8 cellular contexts compared by ENCODE assay signal in genomic region chr16:51152691-51153261, GRCh38. TPM values are rescaled to one million over a fixed set of nuclear protein-coding genes. Genes with fewer than 3 reads are reported as not detected.
DNase-seq lines count a peak whose midpoint lies in the region; TF ChIP-seq lines count a peak whose summit lies in the region.

No MANE protein-coding gene starts in this region.

- H3K4me3 ChIP-seq in AG10803 (ENCODE audit: low read length) = peak overlapping the region; percentile 85
- H3K4me3 ChIP-seq in MG63 = peak overlapping the region; percentile 51
- peak overlapping the region; percentile 83 for H3K4me3 ChIP-seq in fibroblast of the aortic adventitia (ENCODE audit: low read depth, low read length)

- H3K9me3 ChIP-seq in MG63 = no peaks in the 10 kb centered on the region

- H3K4me1 Mint-ChIP-seq in osteocyte (ENCODE audit: unreplicated experiment) = peaks cover 26% of the 10 kb centered on the region

- peaks cover 78% of the 10 kb centered on the region for H3K27me3 Mint-ChIP-seq in osteocyte (ENCODE audit: unreplicated experiment)

- H3K4me3 Mint-ChIP-seq in osteocyte (ENCODE audit: unreplicated experiment) = peak overlapping the region; percentile 74

- H3K9me3 Mint-ChIP-seq in osteocyte (ENCODE audit: unreplicated experiment) = no peaks in the 10 kb centered on the region

- no peaks in the 10 kb centered on the region for H3K36me3 Mint-ChIP-seq in osteocyte (ENCODE audit: unreplicated experiment)

- H3K36me3 ChIP-seq in MG63 = no peaks in the 10 kb centered on the region

- TF ChIP-seq CTCF in AG10803 (conservative IDR thresholded peaks at IDR 0.05; ENCODE audit: low read length) = no peak
- TF ChIP-seq CTCF in fibroblast of the aortic adventitia (IDR thresholded peaks at IDR 0.05; ENCODE audit: insufficient read depth, low read length) = no peak
- no peak for TF ChIP-seq CTCF in osteocyte (IDR thresholded peaks at IDR 0.05)

- no peak overlapping the region for H3K27ac Mint-ChIP-seq in osteocyte (ENCODE audit: unreplicated experiment)

- no peaks in the 10 kb centered on the region for H3K27me3 ChIP-seq in MG63

- DNase-seq in AG10803 (ENCODE audit: low read depth) = peak; percentile 69
- no peak for DNase-seq in MG63
- DNase-seq in fibroblast of the aortic adventitia (ENCODE audit: low read depth) = peak; percentile 55
- no peak for DNase-seq in osteocyte (ENCODE audit: extremely low spot score, unreplicated experiment)
- DNase-seq in OCI-M1 (lab: John Stamatoyannopoulos, UW) = no peak
- no peak for DNase-seq in activated gamma-delta T cell (lab: John Stamatoyannopoulos, UW)
- no peak for DNase-seq in COR-L47 (lab: John Stamatoyannopoulos, UW)
- DNase-seq in NCI-H1105 (lab: John Stamatoyannopoulos, UW) = no peak

RNA-seq across cellular contexts. Expression of gene SALL1, which starts 1.7 kb away (rescaled TPM):
- 0.13 and 0.84 TPM in 2 replicates for total RNA-seq in MG63 (2014; rRNA removed; shearing (Covaris generic); ENCODE audit: low replicate concordance)
- total RNA-seq in fibroblast of the aortic adventitia (ENCODE audit: low replicate concordance) (0.16 and 2.6 TPM in 2 replicates), osteocyte (0.73 and 0.78 TPM in 2 replicates)

Comparison
In these comparisons a context has a peak if more than half of its experiments do, and no peak if none do; other contexts are left out.
1. DNase-seq: peak in AG10803 (single experiment) and fibroblast of the aortic adventitia (single experiment); none in MG63 (single experiment), osteocyte (single experiment), OCI-M1 (single experiment), activated gamma-delta T cell (single experiment), COR-L47 (single experiment) and NCI-H1105 (single experiment).
2. Peak in every context shown above with its lines, with median percentiles within 50 percentile points of each other: H3K4me3 ChIP-seq.